In genomic region chr6:93120154-93120742, GRCh38 we compare ENCODE assay signal across 26 cellular contexts.
DNase-seq lines count a peak whose midpoint lies in the region; ATAC-seq and TF ChIP-seq lines count a peak whose summit lies in the region.
"Had no signal": no experiment of that assay in that cellular context is flagged by ENCODE, and none has a peak within 500 bp of the region (broad histone marks: within the 10 kb centered on the region; RNA-seq: fewer than 3 reads in every experiment).

No MANE protein-coding gene starts in this region.

- H3K4me1 ChIP-seq in GM23338 (ENCODE audit: insufficient read depth) = peaks cover 50% of the 10 kb centered on the region
- no peaks in the 10 kb centered on the region for H3K4me1 ChIP-seq in endodermal cell (ENCODE audit: control insufficient read depth, insufficient read depth, low read length)
- H3K4me1 ChIP-seq: SJCRH30 had no signal

- no peaks in the 10 kb centered on the region for H3K9me3 ChIP-seq in endodermal cell (ENCODE audit: control insufficient read depth, low read length)
- H3K9me3 ChIP-seq: HAP-1, SJCRH30 had no signal

- H3K9ac ChIP-seq in endodermal cell (ENCODE audit: extremely low read depth, low read length, poor library complexity, severe bottlenecking) = no peak overlapping the region

- H2AFZ ChIP-seq in GM23338 = no peak overlapping the region
- H2AFZ ChIP-seq: PC-9 had no signal

- no peaks in the 10 kb centered on the region for H3K79me2 ChIP-seq in GM23338 (replicated peaks; ENCODE audit: insufficient read depth)

- H3K4me3 ChIP-seq in GM23338 = no peak overlapping the region
- H3K4me3 ChIP-seq in endodermal cell (ENCODE audit: low read length) = no peak overlapping the region
- H3K4me3 ChIP-seq: HAP-1, PC-9, SJCRH30 had no signal

- DNase-seq in GM23338 (ENCODE audit: low spot score) (peak; percentile 48), NCI-H69 (lab: John Stamatoyannopoulos, UW) (peak; percentile 44), endodermal cell (no peak), nephron progenitor cell (no peak), amniotic stem cell (lab: John Stamatoyannopoulos, UW) (no peak), NCI-H128 (lab: John Stamatoyannopoulos, UW; ENCODE audit: unreplicated experiment) (no peak), T-helper 1 cell (no peak)
- DNase-seq in activated T-helper 2 cell treated with anti-CD3 and anti-CD28 coated beads, Interferon-gamma antibody, Interleukin-2, Interleukin-4, amounts not matched to agents 10 μg/mL and 5 μg/mL and 100 μg/mL, durations not matched to agents 14 hours and 24 hours and 36 hours (ENCODE audit: low spot score) = no peak
- DNase-seq: AML-193; C1 segment of cervical spinal cord; CD4-positive, alpha-beta memory T cell; COR-L47; DMS53; NCI-H1092; NCI-H1436; NCI-H187; NCI-H2171 treated with DMSO at 0.1 percent for 48 hours; NCI-H345; NCI-H510A treated with DMSO at 0.1 percent for 48 hours; NCI-H774; NK-92 treated with Interleukin-12 subunit alpha and Interleukin-12 subunit beta, amount 100 ng/mL, for 24 hours; PC-9; SJCRH30 had no signal

- H3K4me1 Mint-ChIP-seq in GM23338 (peaks cover 56% of the 10 kb centered on the region), endodermal cell (peaks cover 7% of the 10 kb centered on the region), nephron progenitor cell (no peaks in the 10 kb centered on the region)
- no peaks in the 10 kb centered on the region for H3K4me1 Mint-ChIP-seq in activated T-helper 2 cell treated with anti-CD3 and anti-CD28 coated beads, Interferon-gamma antibody, Interleukin-2, Interleukin-4, amounts not matched to agents 10 μg/mL and 5 μg/mL and 100 μg/mL, durations not matched to agents 14 hours and 24 hours and 36 hours (ENCODE audit: low read depth)
- H3K4me1 Mint-ChIP-seq: CD4-positive, alpha-beta memory T cell had no signal

- no peaks in the 10 kb centered on the region for H3K36me3 Mint-ChIP-seq in GM23338 (ENCODE audit: low read depth)
- no peaks in the 10 kb centered on the region for H3K36me3 Mint-ChIP-seq in endodermal cell (ENCODE audit: low read depth)
- no peaks in the 10 kb centered on the region for H3K36me3 Mint-ChIP-seq in nephron progenitor cell (ENCODE audit: low read depth)
- H3K36me3 Mint-ChIP-seq in activated T-helper 2 cell treated with anti-CD3 and anti-CD28 coated beads, Interferon-gamma antibody, Interleukin-2, Interleukin-4, amounts not matched to agents 10 μg/mL and 5 μg/mL and 100 μg/mL, durations not matched to agents 14 hours and 24 hours and 36 hours (ENCODE audit: low read depth) = no peaks in the 10 kb centered on the region
- H3K36me3 Mint-ChIP-seq: CD4-positive, alpha-beta memory T cell had no signal

- ATAC-seq in GM23338 = peak; percentile 68
- ATAC-seq: Right ventricle myocardium inferior had no signal

- H4K20me1 ChIP-seq in GM23338 (replicated peaks; ENCODE audit: insufficient read depth) = no peaks in the 10 kb centered on the region

- no peak overlapping the region for H3K4me3 Mint-ChIP-seq in GM23338
- no peak overlapping the region for H3K4me3 Mint-ChIP-seq in endodermal cell
- no peak overlapping the region for H3K4me3 Mint-ChIP-seq in nephron progenitor cell
- H3K4me3 Mint-ChIP-seq in activated T-helper 2 cell treated with anti-CD3 and anti-CD28 coated beads, Interferon-gamma antibody, Interleukin-2, Interleukin-4, amounts not matched to agents 10 μg/mL and 5 μg/mL and 100 μg/mL, durations not matched to agents 14 hours and 24 hours and 36 hours (ENCODE audit: low read depth) = no peak overlapping the region
- H3K4me3 Mint-ChIP-seq: CD4-positive, alpha-beta memory T cell had no signal

- H3K4me2 ChIP-seq in GM23338 = peak overlapping the region; percentile 27
- H3K4me2 ChIP-seq: PC-9 had no signal

- H3F3A ChIP-seq in GM23338 (replicated peaks; ENCODE audit: low read depth) = no peaks in the 10 kb centered on the region

- H3K36me3 ChIP-seq in GM23338 (ENCODE audit: insufficient read depth) (no peaks in the 10 kb centered on the region), endodermal cell (ENCODE audit: control insufficient read depth, insufficient read depth, low read length) (no peaks in the 10 kb centered on the region)
- H3K36me3 ChIP-seq: HAP-1, SJCRH30 had no signal

- H3K27ac ChIP-seq in GM23338 (ENCODE audit: low read depth) (no peak overlapping the region), endodermal cell (ENCODE audit: low read depth, low read length) (no peak overlapping the region)
- H3K27ac ChIP-seq: HL-60, PC-9, SJCRH30 had no signal

- TF ChIP-seq CTCF in GM23338 (conservative IDR thresholded peaks at IDR 0.05; ENCODE audit: low read depth in 2 of 2) = peak; percentile 19 to 49; a peak in 3 of 4 replicates
- TF ChIP-seq CTCF in endodermal cell (conservative IDR thresholded peaks at IDR 0.05) = peak; percentile 48
- no peak for TF ChIP-seq CTCF in nephron progenitor cell (IDR thresholded peaks at IDR 0.05)

- no peaks in the 10 kb centered on the region for H3K27me3 ChIP-seq in GM23338 (ENCODE audit: insufficient read depth)
- H3K27me3 ChIP-seq in endodermal cell (ENCODE audit: control insufficient read depth, insufficient read depth, low read length, poor library complexity, severe bottlenecking) = no peaks in the 10 kb centered on the region
- H3K27me3 ChIP-seq: SJCRH30 had no signal

- H3K9me2 ChIP-seq in GM23338 (ENCODE audit: insufficient read depth) = no peaks in the 10 kb centered on the region

- H3K27me3 Mint-ChIP-seq in GM23338 (ENCODE audit: insufficient read depth, low read depth, poor library complexity) = peaks cover 2% of the 10 kb centered on the region
- no peaks in the 10 kb centered on the region for H3K27me3 Mint-ChIP-seq in endodermal cell (ENCODE audit: insufficient read depth)
- no peaks in the 10 kb centered on the region for H3K27me3 Mint-ChIP-seq in nephron progenitor cell (ENCODE audit: low read depth, poor library complexity)
- no peaks in the 10 kb centered on the region for H3K27me3 Mint-ChIP-seq in activated T-helper 2 cell treated with anti-CD3 and anti-CD28 coated beads, Interferon-gamma antibody, Interleukin-2, Interleukin-4, amounts not matched to agents 10 μg/mL and 5 μg/mL and 100 μg/mL, durations not matched to agents 14 hours and 24 hours and 36 hours (ENCODE audit: low read depth)
- H3K27me3 Mint-ChIP-seq: CD4-positive, alpha-beta memory T cell had no signal

- intact Hi-C loops in activated T-helper 2 cell treated with anti-CD3 and anti-CD28 coated beads, Interferon-gamma antibody, Interleukin-2, Interleukin-4, amounts not matched to agents 10 μg/mL and 5 μg/mL and 100 μg/mL, durations not matched to agents 14 hours and 24 hours and 36 hours (cut with micrococcal nuclease) = no loop called here

- WGBS in endodermal cell (ENCODE audit: insufficient coverage in 1 of 2, insufficient read length in 1 of 2), 2 experiments = 73% methylated on average over 1 of the region's 1 CpG; no CpG with 5 or more reads in 1 of the 2 experiments

- no peaks in the 10 kb centered on the region for H3K9me3 Mint-ChIP-seq in GM23338
- no peaks in the 10 kb centered on the region for H3K9me3 Mint-ChIP-seq in endodermal cell
- H3K9me3 Mint-ChIP-seq in nephron progenitor cell = no peaks in the 10 kb centered on the region
- peaks cover 2% of the 10 kb centered on the region for H3K9me3 Mint-ChIP-seq in activated T-helper 2 cell treated with anti-CD3 and anti-CD28 coated beads, Interferon-gamma antibody, Interleukin-2, Interleukin-4, amounts not matched to agents 10 μg/mL and 5 μg/mL and 100 μg/mL, durations not matched to agents 14 hours and 24 hours and 36 hours

- H3K27ac Mint-ChIP-seq in GM23338 (no peak overlapping the region; the same call in 1 of the 2 replicates), endodermal cell (no peak overlapping the region), nephron progenitor cell (peak overlapping the region; percentile 5)
- H3K27ac Mint-ChIP-seq in activated T-helper 2 cell treated with anti-CD3 and anti-CD28 coated beads, Interferon-gamma antibody, Interleukin-2, Interleukin-4, amounts not matched to agents 10 μg/mL and 5 μg/mL and 100 μg/mL, durations not matched to agents 14 hours and 24 hours and 36 hours = no peak overlapping the region
- H3K27ac Mint-ChIP-seq: CD4-positive, alpha-beta memory T cell had no signal

Comparison
In these comparisons a context has a peak if more than half of its experiments do, and no peak if none do; other contexts are left out.
1. DNase-seq: peak in GM23338 (single experiment) and NCI-H69 (single experiment); none in endodermal cell (single experiment), nephron progenitor cell (single experiment), activated T-helper 2 cell treated with anti-CD3 and anti-CD28 coated beads, Interferon-gamma antibody, Interleukin-2, Interleukin-4, amounts not matched to agents 10 μg/mL and 5 μg/mL and 100 μg/mL, durations not matched to agents 14 hours and 24 hours and 36 hours (single experiment), amniotic stem cell (single experiment), NCI-H128 (single experiment) and T-helper 1 cell (0 of 5).